Comparison of ENCODE assay signal across 8 cellular contexts in the genomic region with DNA sequence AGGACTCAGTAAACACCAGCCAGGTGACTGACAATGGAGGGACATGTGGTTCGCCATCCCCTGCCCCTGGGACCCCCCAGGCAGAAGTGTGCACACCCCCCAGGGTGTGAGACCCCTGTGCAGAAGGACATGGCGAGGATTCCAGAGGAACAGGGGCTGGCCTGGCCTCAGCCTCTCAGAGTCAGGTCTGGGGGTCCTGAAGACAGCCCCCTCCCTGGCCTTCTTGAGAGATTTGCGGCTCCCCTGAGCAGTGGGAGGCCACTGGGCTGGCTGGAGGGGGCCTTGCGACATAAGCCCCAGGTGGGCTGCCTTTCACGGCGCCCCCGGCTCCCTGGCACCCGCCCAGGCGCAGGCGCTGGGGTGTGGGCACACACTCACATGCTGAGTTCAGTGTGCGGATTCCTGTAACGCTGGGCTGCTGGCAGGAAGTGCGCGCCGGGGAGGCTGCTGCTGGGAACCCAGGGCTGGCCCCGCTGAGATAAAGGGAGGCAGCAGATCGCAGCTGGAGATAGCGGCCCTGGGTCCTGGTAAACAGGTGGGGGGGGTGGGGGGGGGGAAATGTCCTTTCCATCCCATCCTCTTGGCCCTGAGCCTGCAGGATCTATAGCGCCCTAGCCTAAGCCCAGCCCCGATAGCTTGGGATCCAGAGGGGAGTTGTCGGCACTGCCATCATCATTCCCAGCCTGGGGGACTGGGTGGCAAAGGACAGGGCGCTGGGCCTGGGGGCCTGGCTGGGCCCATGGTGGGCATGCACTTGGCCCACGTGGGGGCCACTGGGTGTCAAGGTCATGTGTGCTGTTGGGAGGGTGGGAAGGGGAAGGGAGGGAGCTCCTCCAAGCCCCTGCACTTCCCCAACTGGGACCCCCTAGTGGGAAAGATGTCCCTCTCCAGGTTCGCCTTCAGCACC. TPM values are rescaled to one million over a fixed set of nuclear protein-coding genes. Genes with fewer than 3 reads are reported as not detected.
A peak's percentile ranks its signal among the peaks of the same experiment; 100 is the strongest.
DNase-seq lines count a peak whose midpoint lies in the region; ATAC-seq and TF ChIP-seq lines count a peak whose summit lies in the region.

No MANE protein-coding gene starts in this region.

- DNase-seq in KG1 (lab: John Stamatoyannopoulos, UW) (peak; percentile 73), pulmonary artery endothelial cell (ENCODE audit: low read depth, low spot score) (peak; percentile 22), GM13977 (ENCODE audit: low spot score) (no peak), G401 (ENCODE audit: low spot score) (no peak), amniotic stem cell (lab: John Stamatoyannopoulos, UW) (no peak)
- peak; percentile 49 for DNase-seq in effector CD4-positive, alpha-beta T cell

- in situ Hi-C loops in GM13977 (cut with MboI; ENCODE audit: low pct_unique_long_range_greater_than_20kb, low sequenced_read_pairs, unreplicated experiment), result no loop called here
- in situ Hi-C loops in G401 (cut with HindIII; ENCODE audit: low sequenced_read_pairs), result loop anchor here (25.0 kb wide), 1 partner anchor 179 kb away; no protein-coding TSS in a partner anchor

- ATAC-seq in activated CD4-positive, CD25-positive, alpha-beta regulatory T cell treated with anti-CD3 and anti-CD28 coated beads, Interleukin-2, amount 50 U/mL, for 24 hours, result peak; percentile 64 to 69
- ATAC-seq in HG02798 (IDR thresholded peaks at IDR 0.05; ENCODE audit: poor library complexity, unreplicated experiment), result no peak

- no peak for TF ChIP-seq CTCF in GM13977 (IDR thresholded peaks at IDR 0.05; ENCODE audit: extremely low read depth, insufficient read depth, missing control alignments)

RNA-seq across cellular contexts. Expression of a gene that starts 27.1 kb away (rescaled TPM):
- total RNA-seq in pulmonary artery endothelial cell, result 0.21 TPM in 1 of 2 replicates, not detected in the other
- total RNA-seq in G401 (2014; rRNA removed; shearing (Covaris generic)), result not detected in 2 replicates

RNA-seq across cellular contexts. Expression of a gene that starts 44.5 kb away (rescaled TPM):
- total RNA-seq in pulmonary artery endothelial cell, result 61.7 and 109 TPM in 2 replicates
- total RNA-seq in G401 (2014; rRNA removed; shearing (Covaris generic)), result 170 and 172 TPM in 2 replicates

Comparison
In these comparisons a context has a peak if more than half of its experiments do, and no peak if none do; other contexts are left out.
1. DNase-seq: peak in KG1 (single experiment), effector CD4-positive, alpha-beta T cell (single experiment) and pulmonary artery endothelial cell (single experiment); none in GM13977 (single experiment), G401 (single experiment) and amniotic stem cell (single experiment).